ENCODE assay signal across 1 cellular context in genomic region chrY:13501215-13501614, GRCh38.
TF ChIP-seq lines count a peak whose summit lies in the region.

No MANE protein-coding gene starts in this region.

TF ChIP-seq in GM23338, 12 proteins besides CTCF, POLR2A, EP300 and RAD21 (continued from another document):
- TF ChIP-seq ZNF462 (CRISPR knock-in tag; IDR thresholded peaks at IDR 0.05) (no peak), EZH2phosphoT487 (IDR thresholded peaks at IDR 0.05; ENCODE audit: unreplicated experiment) (no peak), JUNB (IDR thresholded peaks at IDR 0.05; ENCODE audit: unreplicated experiment) (no peak), NANOG (IDR thresholded peaks at IDR 0.05; ENCODE audit: borderline replicate concordance) (no peak), ZNF114 (CRISPR knock-in tag; IDR thresholded peaks at IDR 0.05) (no peak)
